Comparison of ENCODE assay signal across 8 cellular contexts in the genomic region with DNA sequence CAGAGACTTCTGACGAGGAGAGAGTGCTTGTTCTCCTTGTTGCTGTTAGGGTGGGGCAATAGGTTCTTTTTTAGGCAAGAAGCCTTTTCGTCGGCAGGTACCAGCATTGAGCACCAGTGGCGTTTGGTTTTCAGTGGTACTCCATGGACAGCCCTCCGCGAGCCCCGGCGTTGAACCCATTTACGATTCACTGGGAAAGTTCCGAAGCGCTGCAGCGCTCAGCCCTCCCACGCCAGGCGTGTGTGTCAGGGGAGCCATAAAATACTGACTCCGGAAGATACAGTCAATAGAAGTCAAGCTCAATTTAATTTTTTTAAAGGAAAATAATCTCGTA. TPM values are rescaled to one million over a fixed set of nuclear protein-coding genes. Genes with fewer than 3 reads are reported as not detected.
DNase-seq lines count a peak whose midpoint lies in the region; ATAC-seq and TF ChIP-seq lines count a peak whose summit lies in the region.

No MANE protein-coding gene starts in this region.

- no peak overlapping the region for H2BK12ac ChIP-seq in neuronal stem cell (ENCODE audit: low read length)

- H3K27me3 Mint-ChIP-seq in activated B cell treated with CpG ODN at 0.5 μM for 24 hours, result no peaks in the 10 kb centered on the region

- no peak for ATAC-seq in activated B cell treated with CpG ODN at 0.5 μM for 24 hours (ENCODE audit: low read depth)

- H2AFZ ChIP-seq in neuronal stem cell (ENCODE audit: low read length), result peak overlapping the region; percentile 92

- no peak overlapping the region for H4K91ac ChIP-seq in neuronal stem cell (ENCODE audit: low read depth, low read length, poor library complexity)

- no peak for TF ChIP-seq CTCF in activated B cell treated with CpG ODN at 0.5 μM for 24 hours (IDR thresholded peaks at IDR 0.05)

- peaks cover 0 to 16% (median 2%) of the 10 kb centered on the region in 3 experiments for H3K27me3 ChIP-seq in neuronal stem cell (ENCODE audit: control insufficient read depth in 3 of 3, insufficient read depth in 3 of 3, low read depth in 1 of 3, low read length in 3 of 3)

- peak overlapping the region; percentile 80 for H3K18ac ChIP-seq in neuronal stem cell (ENCODE audit: low read length)

- no peak overlapping the region for H3K4ac ChIP-seq in neuronal stem cell (ENCODE audit: low read length)

- no peaks in the 10 kb centered on the region for H3K9me3 Mint-ChIP-seq in activated B cell treated with CpG ODN at 0.5 μM for 24 hours

- peaks cover 14% of the 10 kb centered on the region for H3K36me3 Mint-ChIP-seq in activated B cell treated with CpG ODN at 0.5 μM for 24 hours (ENCODE audit: low read depth)

- no peak overlapping the region for H4K8ac ChIP-seq in neuronal stem cell (ENCODE audit: low read depth, low read length)

- H3K4me3 ChIP-seq in neuronal stem cell (ENCODE audit: low read length in 2 of 2), result peak overlapping the region; percentile 66 to 80

- POLR2A ChIA-PET in activated B cell treated with CpG ODN at 0.5 μM for 24 hours (lab: Charles Lee), result interaction anchor here (0.6 to 2.1 kb wide), 11 partner anchors 12 to 629 kb away, joined by 3 to 23 read pairs (median 6); a partner anchor contains a TSS

- H2BK5ac ChIP-seq in neuronal stem cell (ENCODE audit: low read length), result no peak overlapping the region

- H3K4me1 Mint-ChIP-seq in activated B cell treated with CpG ODN at 0.5 μM for 24 hours, result peaks cover 13% of the 10 kb centered on the region

- H2BK15ac ChIP-seq in neuronal stem cell (ENCODE audit: low read length), result no peak overlapping the region

- CTCF ChIA-PET in activated B cell treated with CpG ODN at 0.5 μM for 24 hours (lab: Charles Lee), result interaction anchor here (0.8 to 1.0 kb wide), 2 partner anchors 22 to 109 kb away, joined by 3 to 4 read pairs; no protein-coding TSS in a partner anchor

- peaks cover 7% of the 10 kb centered on the region for H3K79me1 ChIP-seq in neuronal stem cell (ENCODE audit: low read depth, low read length)

- no peak overlapping the region for H3K14ac ChIP-seq in neuronal stem cell (ENCODE audit: low read length)

- H3K36me3 ChIP-seq in neuronal stem cell (replicated peaks in 1 of 2; ENCODE audit: control insufficient read depth in 2 of 2, insufficient read depth in 2 of 2, low read length in 2 of 2), result no peaks in the 10 kb centered on the region

- peak overlapping the region; percentile 97 for H3K27ac Mint-ChIP-seq in activated B cell treated with CpG ODN at 0.5 μM for 24 hours

- H3K27ac ChIP-seq in epithelial cell of prostate (peak overlapping the region; percentile 79), neuronal stem cell (replicated peaks; ENCODE audit: low read length) (peak overlapping the region; percentile 69)

- H3K9ac ChIP-seq in neuronal stem cell (ENCODE audit: low read depth, low read length, poor library complexity), result no peak overlapping the region

- WGBS in neuronal stem cell (ENCODE audit: extremely low coverage in 2 of 2, insufficient read length in 2 of 2, insufficient replicate concordance in 1 of 2), 2 donors, result no CpG with 5 or more reads among the region's 16 CpGs

- H2AK5ac ChIP-seq in neuronal stem cell (ENCODE audit: low read depth, low read length), result no peak overlapping the region

- intact Hi-C loops in activated B cell treated with CpG ODN at 0.5 μM for 24 hours (cut with micrococcal nuclease), result loop anchor here (5.0 kb wide), 1 partner anchor 590 kb away; a partner anchor contains a TSS

- peaks cover 3 to 8% of the 10 kb centered on the region in 2 donors for H3K4me1 ChIP-seq in neuronal stem cell (ENCODE audit: control insufficient read depth in 2 of 2, insufficient read depth in 1 of 2, low read depth in 1 of 2, low read length in 2 of 2)

- H3K4me3 Mint-ChIP-seq in activated B cell treated with CpG ODN at 0.5 μM for 24 hours, result no peak overlapping the region

- H2BK120ac ChIP-seq in neuronal stem cell (ENCODE audit: low read depth, low read length), result no peak overlapping the region

- peak overlapping the region; percentile 87 for H3K4me2 ChIP-seq in neuronal stem cell (ENCODE audit: insufficient read depth, low read length, poor library complexity, severe bottlenecking)

- peak; percentile 37 for DNase-seq in NCI-H2171 (lab: John Stamatoyannopoulos, UW)
- DNase-seq in NCI-H2171 treated with DMSO at 0.1 percent for 48 hours (lab: John Stamatoyannopoulos, UW), result no peak
- no peak for DNase-seq in activated B cell treated with CpG ODN at 0.5 μM for 24 hours
- no peak for DNase-seq in epithelial cell of prostate (ENCODE audit: low read depth, low spot score)
- no peak for DNase-seq in neuronal stem cell (ENCODE audit: low spot score)
- DNase-seq in NCI-H446 (lab: John Stamatoyannopoulos, UW), result no peak
- DNase-seq in glomerular visceral epithelial cell (ENCODE audit: extremely low spot score), result no peak
- DNase-seq in GOT3 (lab: John Stamatoyannopoulos, UW), result no peak

- H3K9me3 ChIP-seq in neuronal stem cell (replicated peaks in 1 of 2; ENCODE audit: control insufficient read depth in 2 of 2, insufficient read depth in 1 of 2, low read depth in 1 of 2, low read length in 2 of 2), result no peaks in the 10 kb centered on the region

- no peak overlapping the region for H3K23ac ChIP-seq in neuronal stem cell (ENCODE audit: low read depth, low read length, poor library complexity)

RNA-seq across cellular contexts. Expression of a gene that starts 0.5 kb away (rescaled TPM):
- 58.9 and 68.2 TPM in 2 replicates for total RNA-seq in activated B cell treated with CpG ODN at 0.5 μM for 24 hours
- polyA plus RNA-seq in neuronal stem cell (2013, experiment 1 of 2), result 32.4 TPM
- polyA plus RNA-seq in neuronal stem cell (2013, experiment 2 of 2), result 36.2 TPM
